In genomic region chr14:96797943-96798349, GRCh38 we compare ENCODE assay signal across 8 cellular contexts. TPM values are rescaled to one million over a fixed set of nuclear protein-coding genes. Genes with fewer than 3 reads are reported as not detected.
DNase-seq lines count a peak whose midpoint lies in the region; ATAC-seq, FAIRE-seq and TF ChIP-seq lines count a peak whose summit lies in the region.

No MANE protein-coding gene starts in this region.

- H3K36me3 Mint-ChIP-seq in activated CD4-positive, alpha-beta T cell treated with anti-CD3 and anti-CD28 coated beads, Interleukin-2, amount 10 ng/mL, durations not matched to agents 24 days and 14 days (ENCODE audit: low read depth): peaks cover 4% of the 10 kb centered on the region

- no peak for DNase-seq in activated CD4-positive, alpha-beta T cell treated with anti-CD3 and anti-CD28 coated beads, Interleukin-2, amount 10 ng/mL, durations not matched to agents 24 days and 14 days
- no peak for DNase-seq in activated CD4-positive, alpha-beta T cell treated with anti-CD3 and anti-CD28 coated beads for 4 hours
- DNase-seq in MM.1S: peak; percentile 17
- peak in 2 of 4 experiments; percentile 20 to 34 for DNase-seq in K562 (ENCODE audit: extremely low read depth in 1 of 4, low spot score in 3 of 4)
- DNase-seq in mucosa of descending colon: no peak
- no peak for DNase-seq in A172 (ENCODE audit: low spot score)
- DNase-seq in kidney glomerular epithelial cell (lab: John Stamatoyannopoulos, UW): no peak

- H2AFZ ChIP-seq in MM.1S (ENCODE audit: low read length) (peak overlapping the region; percentile 69), K562 (ENCODE audit: low read depth, low read length) (peak overlapping the region; percentile 12; the same call in 1 of the 2 replicates)

- TF ChIP-seq EP300 in K562 (IDR thresholded peaks at IDR 0.05; ENCODE audit: low read length): no peak

- H3K9me3 ChIP-seq in MM.1S (replicated peaks; ENCODE audit: insufficient read depth, low read length) (no peaks in the 10 kb centered on the region), K562 (replicated peaks; ENCODE audit: control insufficient read depth, insufficient read depth, low read depth, low read length) (no peaks in the 10 kb centered on the region), mucosa of descending colon (no peaks in the 10 kb centered on the region)

- no peaks in the 10 kb centered on the region for H3K9me2 ChIP-seq in MM.1S (replicated peaks; ENCODE audit: insufficient read depth, low read length)

- H3K27me3 ChIP-seq in MM.1S (replicated peaks; ENCODE audit: insufficient read depth, low read length): no peaks in the 10 kb centered on the region
- H3K27me3 ChIP-seq in K562 (ENCODE audit: control insufficient read depth in 2 of 2, insufficient read depth in 2 of 2, low read length in 2 of 2): no peaks in the 10 kb centered on the region

- H3K79me2 ChIP-seq in MM.1S (ENCODE audit: low read length): peaks cover 52% of the 10 kb centered on the region
- H3K79me2 ChIP-seq in K562 (ENCODE audit: control insufficient read depth, insufficient read depth, low read length): peaks cover 58% of the 10 kb centered on the region

- peaks cover 33% of the 10 kb centered on the region for H3K4me1 Mint-ChIP-seq in activated CD4-positive, alpha-beta T cell treated with anti-CD3 and anti-CD28 coated beads, Interleukin-2, amount 10 ng/mL, durations not matched to agents 24 days and 14 days

- CTCF ChIA-PET in K562 (lab: Yijun Ruan, JAX; ENCODE audit: low intra/inter-chr PET ratio): no interaction called here

- peak overlapping the region; percentile 93 for H3K27ac Mint-ChIP-seq in activated CD4-positive, alpha-beta T cell treated with anti-CD3 and anti-CD28 coated beads, Interleukin-2, amount 10 ng/mL, durations not matched to agents 24 days and 14 days

- BruUV-seq in K562 (replicated peaks; lab: Mats Ljungman, UMichigan): no TSS peak

- 0% methylated on average over 16 of the region's 16 CpGs for WGBS in K562 (ENCODE audit: insufficient coverage, low coverage, missing lambda C conversion rate)

- H3K27ac ChIP-seq in MM.1S (ENCODE audit: low read length): peak overlapping the region; percentile 68; the same call in 1 of the 2 replicates
- peak overlapping the region; percentile 91 for H3K27ac ChIP-seq in K562 (ENCODE audit: extremely low read depth, low read depth, low read length)

- POLR2A ChIA-PET in K562 (lab: Yijun Ruan, JAX): interaction anchor here (0.6 to 1.5 kb wide), 5 partner anchors 23 to 626 kb away, joined by 3 to 4 read pairs (median 3); no protein-coding TSS in a partner anchor

- ATAC-seq in GM21825 (IDR thresholded peaks at IDR 0.05; ENCODE audit: unreplicated experiment) (peak; percentile 27), K562 (peak; percentile 36), mucosa of descending colon (no peak)

- no peak for TF ChIP-seq POLR2A in K562 (conservative IDR thresholded peaks at IDR 0.05)

- H3K36me3 ChIP-seq in MM.1S (replicated peaks; ENCODE audit: insufficient read depth, low read length) (no peaks in the 10 kb centered on the region), K562 (ENCODE audit: control insufficient read depth, insufficient read depth, low read length) (no peaks in the 10 kb centered on the region), mucosa of descending colon (ENCODE audit: low read depth) (no peaks in the 10 kb centered on the region)

- in situ Hi-C loops in K562 (cut with MboI): no loop called here

- H3K27me3 Mint-ChIP-seq in activated CD4-positive, alpha-beta T cell treated with anti-CD3 and anti-CD28 coated beads, Interleukin-2, amount 10 ng/mL, durations not matched to agents 24 days and 14 days: peaks cover 3% of the 10 kb centered on the region

- H3K9ac ChIP-seq in MM.1S (ENCODE audit: low read length) (peak overlapping the region; percentile 77), K562 (ENCODE audit: insufficient read depth in 1 of 2, low read depth in 2 of 2, low read length in 2 of 2) (peak overlapping the region; percentile 83 to 96)

- TF ChIP-seq CTCF in MM.1S (IDR thresholded peaks at IDR 0.05; ENCODE audit: low read length): no peak
- no peak for TF ChIP-seq CTCF in K562 (IDR thresholded peaks at IDR 0.05 in 2 of 3, conservative IDR thresholded peaks at IDR 0.05 in 1 of 3; ENCODE audit: insufficient read depth in 2 of 3, low read depth in 1 of 3, low read length in 3 of 3)
- TF ChIP-seq CTCF in mucosa of descending colon (IDR thresholded peaks at IDR 0.05): no peak

- H4K20me1 ChIP-seq in MM.1S (ENCODE audit: insufficient read depth, low read length): no peaks in the 10 kb centered on the region; the same call in 1 of the 2 replicates
- peaks cover 19% of the 10 kb centered on the region for H4K20me1 ChIP-seq in K562 (replicated peaks; ENCODE audit: control insufficient read depth, insufficient read depth, low read length)

- H3K4me3 ChIP-seq in MM.1S (ENCODE audit: low read length) (peak overlapping the region; percentile 76), K562 (peak overlapping the region; percentile 70), mucosa of descending colon (peak overlapping the region; percentile 82)

- H3F3A ChIP-seq in MM.1S (ENCODE audit: insufficient read depth, low read length): no peaks in the 10 kb centered on the region

- H3K9me1 ChIP-seq in K562 (ENCODE audit: control insufficient read depth, insufficient read depth, low read length): no peaks in the 10 kb centered on the region

- intact Hi-C loops in activated CD4-positive, alpha-beta T cell treated with anti-CD3 and anti-CD28 coated beads, Interleukin-2, amount 10 ng/mL, durations not matched to agents 24 days and 14 days (cut with micrococcal nuclease): loop anchor here (2.0 to 5.0 kb wide), 3 partner anchors 54 to 436 kb away; partner anchors contain the start of genes ATG2B, GSKIP and PAPOLA
- intact Hi-C loops in K562 (cut with micrococcal nuclease) (loop anchor here (1.0 to 2.0 kb wide), 2 partner anchors 55 to 123 kb away; no protein-coding TSS in a partner anchor), mucosa of descending colon (cut with DNase I, micrococcal nuclease) (no loop called here)

- H3K4me1 ChIP-seq in MM.1S (ENCODE audit: low read length) (no peaks in the 10 kb centered on the region), K562 (replicated peaks in 1 of 2; ENCODE audit: control insufficient read depth in 2 of 2, insufficient read depth in 2 of 2, low read length in 2 of 2) (peaks cover 13 to 23% of the 10 kb centered on the region in 2 experiments; a peak in 3 of 5 replicates), mucosa of descending colon (ENCODE audit: low read depth) (peaks cover 4% of the 10 kb centered on the region)

- no peaks in the 10 kb centered on the region for H3K9me3 Mint-ChIP-seq in activated CD4-positive, alpha-beta T cell treated with anti-CD3 and anti-CD28 coated beads, Interleukin-2, amount 10 ng/mL, durations not matched to agents 24 days and 14 days

- H3K4me2 ChIP-seq in MM.1S (ENCODE audit: low read depth, low read length): peak overlapping the region; percentile 74
- peak overlapping the region; percentile 94 for H3K4me2 ChIP-seq in K562 (ENCODE audit: insufficient read depth, low read length)

- no peak for TF ChIP-seq RAD21 in K562 (CRISPR knock-in tag; conservative IDR thresholded peaks at IDR 0.05 in 1 of 2, IDR thresholded peaks at IDR 0.05 in 1 of 2)

- H3K4me3 Mint-ChIP-seq in activated CD4-positive, alpha-beta T cell treated with anti-CD3 and anti-CD28 coated beads, Interleukin-2, amount 10 ng/mL, durations not matched to agents 24 days and 14 days: peak overlapping the region; percentile 97

- peak; percentile 44 for FAIRE-seq in K562 (lab: Jason Lieb, UNC)

TF ChIP-seq in K562, 482 proteins besides CTCF, POLR2A, EP300 and RAD21 (continues in another document):
- TF ChIP-seq TAF9B (IDR thresholded peaks at IDR 0.05; ENCODE audit: partially characterized antibody) (no peak), ZBTB7A (IDR thresholded peaks at IDR 0.05; ENCODE audit: borderline replicate concordance, control insufficient read depth, low read depth, low read length) (no peak), FOXA3 (CRISPR knock-in tag; conservative IDR thresholded peaks at IDR 0.05 in 1 of 2, IDR thresholded peaks at IDR 0.05 in 1 of 2) (no peak), HMGN3 (IDR thresholded peaks at IDR 0.05; ENCODE audit: borderline replicate concordance, extremely low read depth, insufficient read length, low read depth, low read length) (no peak), ZNF143 (CRISPR knock-in tag; IDR thresholded peaks at IDR 0.05) (no peak), ZNF282 (CRISPR knock-in tag; IDR thresholded peaks at IDR 0.05) (0 out of 2 replicates have a peak, but pooled peaks have one; percentile 0)
- TF ChIP-seq, protein P1, sequence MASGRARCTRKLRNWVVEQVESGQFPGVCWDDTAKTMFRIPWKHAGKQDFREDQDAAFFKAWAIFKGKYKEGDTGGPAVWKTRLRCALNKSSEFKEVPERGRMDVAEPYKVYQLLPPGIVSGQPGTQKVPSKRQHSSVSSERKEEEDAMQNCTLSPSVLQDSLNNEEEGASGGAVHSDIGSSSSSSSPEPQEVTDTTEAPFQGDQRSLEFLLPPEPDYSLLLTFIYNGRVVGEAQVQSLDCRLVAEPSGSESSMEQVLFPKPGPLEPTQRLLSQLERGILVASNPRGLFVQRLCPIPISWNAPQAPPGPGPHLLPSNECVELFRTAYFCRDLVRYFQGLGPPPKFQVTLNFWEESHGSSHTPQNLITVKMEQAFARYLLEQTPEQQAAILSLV (tag; IDR thresholded peaks at IDR 0.05): no peak

RNA-seq across cellular contexts. Expression of gene VRK1, which starts 0.8 kb away (rescaled TPM):
- 76.7 and 77.0 TPM in 2 replicates for total RNA-seq in activated CD4-positive, alpha-beta T cell treated with anti-CD3 and anti-CD28 coated beads, Interleukin-2, amount 10 ng/mL, durations not matched to agents 24 days and 14 days
- 26.3 and 101 TPM in 2 replicates for total RNA-seq in K562 (2011; cell fraction: chromatin; rRNA removed; ENCODE audit: low replicate concordance)
- total RNA-seq in K562 (2011; cell fraction: nucleolus; rRNA removed): 11.8 and 19.5 TPM in 2 replicates
- 31.3 and 31.5 TPM in 2 replicates for total RNA-seq in K562 (2011; cell fraction: nucleoplasm; rRNA removed)
- total RNA-seq in K562 (2014; rRNA removed): 78.9 and 99.7 TPM in 2 replicates
- total RNA-seq in K562 (2014; rRNA removed; fragmentation: Illumina TruSeq; extraction: Trizol): 144 and 166 TPM in 2 replicates
- total RNA-seq in K562 (2015; rRNA removed; fragmentation: Illumina TruSeq; extraction: Trizol): 109 and 116 TPM in 2 replicates
- total RNA-seq in K562 (2021): 83.6 and 84.0 TPM in 2 replicates
- polyA plus RNA-seq in K562 (2011; rRNA removed): 63.0 and 93.8 TPM in 2 replicates
- 14.3 and 34.5 TPM in 2 replicates for polyA plus RNA-seq in K562 (2011; cell fraction: cytosol; rRNA removed)
- 19.3 and 28.7 TPM in 2 replicates for polyA plus RNA-seq in K562 (2011; cell fraction: nucleus; rRNA removed)
- 68.0 and 79.5 TPM in 2 replicates for polyA plus RNA-seq in K562 (2012)
- polyA plus RNA-seq in K562 (2014; fragmentation: Illumina TruSeq; extraction: Trizol): 91.4 and 106 TPM in 2 replicates
- 100 to 1,000 TPM; 177 TPM for polyA plus RNA-seq in K562 (2014; fragmentation: Nextera tagmentation; extraction: Ambion mirVana)
- 98.5 and 119 TPM in 2 replicates for polyA plus RNA-seq in K562 (2014; rRNA removed)
- polyA minus RNA-seq in K562 (2011; rRNA and poly(A)+ RNA removed): 128 and 131 TPM in 2 replicates
- 38.6 and 42.2 TPM in 2 replicates for polyA minus RNA-seq in K562 (2011; cell fraction: cytosol; rRNA and poly(A)+ RNA removed)
- 47.5 and 94.1 TPM in 2 replicates for polyA minus RNA-seq in K562 (2011; cell fraction: nucleus; rRNA and poly(A)+ RNA removed)
- total RNA-seq in mucosa of descending colon: 10 to 100 TPM; 15.3 to 19.8 (median 19.4) TPM
- 53.2 and 77.2 TPM in 2 replicates for total RNA-seq in A172 (2014; rRNA removed; shearing (Covaris generic))

Comparison
In these comparisons a context has a peak if more than half of its experiments do, and no peak if none do; other contexts are left out.
1. intact Hi-C loops: an anchor here in activated CD4-positive, alpha-beta T cell treated with anti-CD3 and anti-CD28 coated beads, Interleukin-2, amount 10 ng/mL, durations not matched to agents 24 days and 14 days (2.0 to 5.0 kb wide) and K562 (1.0 to 2.0 kb wide); none called in mucosa of descending colon.